8 cellular contexts compared by ENCODE assay signal in the genomic region with DNA sequence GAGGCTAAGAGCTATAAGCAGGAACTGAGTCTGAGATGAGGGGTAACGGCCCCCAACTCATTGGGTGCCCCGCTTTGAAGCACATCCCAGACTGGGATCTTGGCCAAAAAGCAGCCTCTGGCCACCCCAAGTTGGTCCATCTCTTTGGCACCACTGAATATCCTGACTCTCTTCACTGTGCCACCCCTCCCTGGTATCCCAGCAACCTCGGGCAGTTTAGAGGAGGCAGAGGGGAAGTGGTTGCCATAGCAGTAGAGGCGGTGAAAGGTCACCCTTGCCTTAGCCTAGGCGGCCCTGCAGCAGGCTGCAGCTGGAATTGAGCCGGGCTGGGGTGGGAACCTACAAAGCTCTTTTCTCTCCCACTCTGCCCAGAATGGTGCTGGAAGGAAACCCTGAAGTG. TPM values are rescaled to one million over a fixed set of nuclear protein-coding genes. Genes with fewer than 3 reads are reported as not detected.
DNase-seq lines count a peak whose midpoint lies in the region; ATAC-seq, FAIRE-seq and TF ChIP-seq lines count a peak whose summit lies in the region.

No MANE protein-coding gene starts in this region.

- TF ChIP-seq POLR2A in body of pancreas (IDR thresholded peaks at IDR 0.05) (peak in 1 of 3 donors; percentile 15), vagina (IDR thresholded peaks at IDR 0.05) (no peak)

- H3K27ac ChIP-seq in body of pancreas (no peak overlapping the region), mesenchymal stem cell (ENCODE audit: low read length, poor library complexity, severe bottlenecking) (no peak overlapping the region), vagina (peak overlapping the region; percentile 66)

- no peak overlapping the region for H3K18ac ChIP-seq in mesenchymal stem cell (ENCODE audit: low read depth in 1 of 2, low read length in 2 of 2)

- no peak for FAIRE-seq in GM19239 (lab: Jason Lieb, UNC)

- peak; percentile 22 to 52 for DNase-seq in NCI-H526 (lab: John Stamatoyannopoulos, UW)
- DNase-seq in NCI-H526 treated with DMSO at 0.1 percent for 48 hours (lab: John Stamatoyannopoulos, UW), result no peak
- DNase-seq in NCI-H69 (lab: John Stamatoyannopoulos, UW), result peak; percentile 68
- peak in 3 of 4 donors; percentile 45 to 58 (median 45) for DNase-seq in body of pancreas
- DNase-seq in mesenchymal stem cell, result no peak
- peak in 1 of 2 donors; percentile 84 for DNase-seq in vagina (ENCODE audit: extremely low spot score in 2 of 2)
- DNase-seq in GM19239 (ENCODE audit: insufficient read length, low spot score), result no peak
- DNase-seq in activated CD8-positive, alpha-beta memory T cell treated with anti-CD3 and anti-CD28 coated beads for 24 hours, result no peak

- H2BK120ac ChIP-seq in mesenchymal stem cell (ENCODE audit: low read depth, low read length), result no peak overlapping the region

- no peak overlapping the region for H2AK5ac ChIP-seq in mesenchymal stem cell (ENCODE audit: low read length, severe bottlenecking)

- H2BK5ac ChIP-seq in mesenchymal stem cell (ENCODE audit: low read depth, low read length, poor library complexity, severe bottlenecking), result no peak overlapping the region

- no peak overlapping the region for H3K4me2 ChIP-seq in mesenchymal stem cell (ENCODE audit: low read length, poor library complexity, severe bottlenecking)

- H4K91ac ChIP-seq in mesenchymal stem cell (ENCODE audit: low read length), result no peak overlapping the region

- 36 to 46% methylated on average over 6 of the region's 6 CpGs for WGBS in body of pancreas, 2 donors
- 56% methylated on average over 6 of the region's 6 CpGs for WGBS in mesenchymal stem cell

- H2BK12ac ChIP-seq in mesenchymal stem cell (ENCODE audit: low read length in 2 of 2), result no peak overlapping the region

- H3K9me3 ChIP-seq in body of pancreas, result no peaks in the 10 kb centered on the region
- H3K9me3 ChIP-seq in mesenchymal stem cell (ENCODE audit: control insufficient read depth, low read length), result no peaks in the 10 kb centered on the region
- no peaks in the 10 kb centered on the region for H3K9me3 ChIP-seq in vagina

- no peak overlapping the region for H4K8ac ChIP-seq in mesenchymal stem cell (ENCODE audit: low read length)

- H3K23ac ChIP-seq in mesenchymal stem cell (ENCODE audit: low read length in 2 of 2), result no peak overlapping the region

- no peak overlapping the region for H2AFZ ChIP-seq in mesenchymal stem cell (ENCODE audit: low read depth, low read length)

- intact Hi-C loops in body of pancreas (cut with DNase I) (no loop called here), vagina (cut with DNase I) (no loop called here)

- no peaks in the 10 kb centered on the region for H3K27me3 ChIP-seq in body of pancreas
- no peaks in the 10 kb centered on the region for H3K27me3 ChIP-seq in mesenchymal stem cell (ENCODE audit: control insufficient read depth in 1 of 2, insufficient read depth in 1 of 2, low read length in 2 of 2)
- no peaks in the 10 kb centered on the region for H3K27me3 ChIP-seq in vagina

- H3K4me1 ChIP-seq in body of pancreas (peaks cover 17% of the 10 kb centered on the region), mesenchymal stem cell (ENCODE audit: control insufficient read depth, insufficient read depth, low read depth, low read length) (peaks cover 14% of the 10 kb centered on the region), vagina (peaks cover 27% of the 10 kb centered on the region)

- H3K36me3 ChIP-seq in body of pancreas (replicated peaks in 1 of 2; ENCODE audit: insufficient read depth in 1 of 2, low read depth in 2 of 2), result no peaks in the 10 kb centered on the region
- peaks cover 8 to 24% of the 10 kb centered on the region in 2 experiments for H3K36me3 ChIP-seq in mesenchymal stem cell (ENCODE audit: control insufficient read depth in 1 of 2, insufficient read depth in 2 of 2, low read depth in 1 of 2, low read length in 2 of 2)
- H3K36me3 ChIP-seq in vagina, result peaks cover 0 to 11% of the 10 kb centered on the region in 2 donors

- H3K79me1 ChIP-seq in mesenchymal stem cell (replicated peaks; ENCODE audit: low read length, poor library complexity, severe bottlenecking), result peaks cover 6% of the 10 kb centered on the region

- H3K4ac ChIP-seq in mesenchymal stem cell (ENCODE audit: low read depth in 1 of 2, low read length in 2 of 2), result no peak overlapping the region

- no peak overlapping the region for H3K4me3 ChIP-seq in body of pancreas
- H3K4me3 ChIP-seq in mesenchymal stem cell (ENCODE audit: insufficient read depth in 1 of 2, low read depth in 1 of 2, low read length in 2 of 2), result peak overlapping the region in 1 of 2 experiments; percentile 89
- H3K4me3 ChIP-seq in vagina, result peak overlapping the region; percentile 70 to 99

- no peak for ATAC-seq in body of pancreas

- no peak overlapping the region for H2BK15ac ChIP-seq in mesenchymal stem cell (ENCODE audit: low read depth, poor library complexity, severe bottlenecking)

- peak overlapping the region; percentile 88 for H3K9ac ChIP-seq in mesenchymal stem cell (ENCODE audit: low read length)

- TF ChIP-seq CTCF in body of pancreas (IDR thresholded peaks at IDR 0.05) (no peak), vagina (IDR thresholded peaks at IDR 0.05) (no peak)

- no peak overlapping the region for H3K14ac ChIP-seq in mesenchymal stem cell (ENCODE audit: low read length in 2 of 2)

RNA-seq across cellular contexts. Expression of gene PELI3, which starts 1.1 kb away (rescaled TPM):
- 10 to 100 TPM in 1 of 2 donors, 1 to 10 TPM in 1; 7.6 to 10.9 TPM for total RNA-seq in body of pancreas
- 5.8 TPM for polyA plus RNA-seq in mesenchymal stem cell (2013, experiment 1 of 2)
- polyA plus RNA-seq in mesenchymal stem cell (2013, experiment 2 of 2), result 5.3 TPM
- 21.6 TPM for total RNA-seq in vagina

RNA-seq across cellular contexts. Expression of gene DPP3, which starts 12.5 kb away (rescaled TPM):
- total RNA-seq in body of pancreas (10 to 100 TPM; 15.8 to 52.4 TPM), vagina (10.8 TPM)
- 31.7 TPM for polyA plus RNA-seq in mesenchymal stem cell (2013, experiment 1 of 2)
- 31.0 TPM for polyA plus RNA-seq in mesenchymal stem cell (2013, experiment 2 of 2)

RNA-seq across cellular contexts. Expression of gene MRPL11, which starts 29.1 kb away (rescaled TPM):
- total RNA-seq in body of pancreas, result 10 to 100 TPM; 20.8 to 22.1 TPM
- polyA plus RNA-seq in mesenchymal stem cell (2013, experiment 1 of 2), result 57.2 TPM
- 64.5 TPM for polyA plus RNA-seq in mesenchymal stem cell (2013, experiment 2 of 2)
- 49.4 TPM for total RNA-seq in vagina

RNA-seq across cellular contexts. Expression of gene BBS1, which starts 42.7 kb away (rescaled TPM):
- 10 to 100 TPM; 49.0 to 58.0 TPM for total RNA-seq in body of pancreas
- polyA plus RNA-seq in mesenchymal stem cell (2013, experiment 1 of 2), result 15.5 TPM
- polyA plus RNA-seq in mesenchymal stem cell (2013, experiment 2 of 2), result 15.0 TPM
- 53.8 TPM for total RNA-seq in vagina

RNA-seq across cellular contexts. Expression of gene NPAS4, which starts 46.9 kb away (rescaled TPM):
- not detected for total RNA-seq in body of pancreas
- polyA plus RNA-seq in mesenchymal stem cell (2013, experiment 1 of 2), result 0.08 TPM
- 0.08 TPM for polyA plus RNA-seq in mesenchymal stem cell (2013, experiment 2 of 2)
- total RNA-seq in vagina, result not detected

Comparison
In these comparisons a context has a peak if more than half of its experiments do, and no peak if none do; other contexts are left out.
1. DNase-seq: peak in NCI-H526 (2 of 2), NCI-H69 (single experiment) and body of pancreas (3 of 4); none in NCI-H526 treated with DMSO at 0.1 percent for 48 hours (single experiment), mesenchymal stem cell (single experiment), GM19239 (single experiment) and activated CD8-positive, alpha-beta memory T cell treated with anti-CD3 and anti-CD28 coated beads for 24 hours (single experiment).
2. H3K4me3 ChIP-seq: peak in vagina (2 of 2); none in body of pancreas (0 of 2).